In genomic region chr12:53221203-53222076, GRCh38 we compare ENCODE assay signal across 1 cellular context.
TF ChIP-seq lines count a peak whose summit lies in the region.

No MANE protein-coding gene starts in this region.

TF ChIP-seq in HepG2, 621 proteins besides CTCF, POLR2A, EP300 and RAD21 (continues in another document):
- TF ChIP-seq ADNP (CRISPR knock-in tag; IDR thresholded peaks at IDR 0.05): no peak
- TF ChIP-seq PCBP1 (IDR thresholded peaks at IDR 0.05; ENCODE audit: borderline replicate concordance, low read depth, low read length): peak; percentile 62; the same call in 1 of the 2 replicates
- TF ChIP-seq CREM (IDR thresholded peaks at IDR 0.05): peak; percentile 47; the same call in 1 of the 2 replicates
- no peak for TF ChIP-seq CREM (CRISPR knock-in tag; IDR thresholded peaks at IDR 0.05)
- TF ChIP-seq ZNF614 (CRISPR knock-in tag; IDR thresholded peaks at IDR 0.05; ENCODE audit: borderline replicate concordance): no peak
- peak; percentile 39; the same call in 1 of the 2 replicates for TF ChIP-seq ZNF776 (CRISPR knock-in tag; IDR thresholded peaks at IDR 0.05)
- TF ChIP-seq KDM5B (CRISPR knock-in tag; IDR thresholded peaks at IDR 0.05; ENCODE audit: borderline replicate concordance): peak; percentile 25; the same call in 1 of the 2 replicates
- no peak for TF ChIP-seq FOSL2 (CRISPR knock-in tag; IDR thresholded peaks at IDR 0.05)
- TF ChIP-seq ZNF34 (CRISPR knock-in tag; IDR thresholded peaks at IDR 0.05; ENCODE audit: borderline replicate concordance): no peak
- peak; percentile 59; the same call in 1 of the 2 replicates for TF ChIP-seq ZNF788 (CRISPR knock-in tag; IDR thresholded peaks at IDR 0.05; ENCODE audit: borderline replicate concordance)
- no peak for TF ChIP-seq HDAC2 (CRISPR knock-in tag; IDR thresholded peaks at IDR 0.05)
- TF ChIP-seq ZFP62 (CRISPR knock-in tag; IDR thresholded peaks at IDR 0.05): no peak
- peak; percentile 20; the same call in 1 of the 2 replicates for TF ChIP-seq MTA1 (CRISPR knock-in tag; IDR thresholded peaks at IDR 0.05; ENCODE audit: borderline replicate concordance)
- no peak for TF ChIP-seq CREBL2 (CRISPR knock-in tag; IDR thresholded peaks at IDR 0.05; ENCODE audit: borderline replicate concordance)
- TF ChIP-seq TCF12 (IDR thresholded peaks at IDR 0.05): no peak
- TF ChIP-seq TCF12 (CRISPR knock-in tag; IDR thresholded peaks at IDR 0.05): no peak
- TF ChIP-seq DPF2 (CRISPR knock-in tag; IDR thresholded peaks at IDR 0.05; ENCODE audit: borderline replicate concordance, low read depth): no peak
- TF ChIP-seq AGO2 (optimal IDR thresholded peaks at IDR 0.05; ENCODE audit: low read depth, low read length): peak; percentile 23
- TF ChIP-seq ZNF142 (CRISPR knock-in tag; IDR thresholded peaks at IDR 0.05): peak; percentile 48; the same call in 1 of the 2 replicates
- peak; percentile 95 for TF ChIP-seq HNRNPL (IDR thresholded peaks at IDR 0.05; ENCODE audit: low read depth, low read length)
- 0 out of 2 replicates have a peak, but pooled peaks have one; percentile 26 for TF ChIP-seq ZBTB10 (CRISPR knock-in tag; IDR thresholded peaks at IDR 0.05; ENCODE audit: borderline replicate concordance)
- TF ChIP-seq ZNF496 (CRISPR knock-in tag; IDR thresholded peaks at IDR 0.05; ENCODE audit: insufficient replicate concordance): no peak
- TF ChIP-seq ZNF317 (CRISPR knock-in tag; IDR thresholded peaks at IDR 0.05): peak; percentile 73; the same call in 1 of the 2 replicates
- TF ChIP-seq ZNF101 (CRISPR knock-in tag; IDR thresholded peaks at IDR 0.05; ENCODE audit: borderline replicate concordance, low read depth): no peak
- no peak for TF ChIP-seq MBNL3 (CRISPR knock-in tag; conservative IDR thresholded peaks at IDR 0.05)
- peak; percentile 51 for TF ChIP-seq GATAD2A (CRISPR knock-in tag; IDR thresholded peaks at IDR 0.05)
- TF ChIP-seq ATF2 (CRISPR knock-in tag; IDR thresholded peaks at IDR 0.05): 0 out of 2 replicates have a peak, but pooled peaks have one; percentile 18
- peak; percentile 78 for TF ChIP-seq ETV5 (CRISPR knock-in tag; IDR thresholded peaks at IDR 0.05; ENCODE audit: borderline replicate concordance)
- peak; percentile 53; the same call in 1 of the 2 replicates for TF ChIP-seq ZMYM4 (CRISPR knock-in tag; IDR thresholded peaks at IDR 0.05)
- peak; percentile 9 for TF ChIP-seq AGO1 (IDR thresholded peaks at IDR 0.05; ENCODE audit: low read depth, low read length, poor library complexity, severe bottlenecking)
- TF ChIP-seq FOXJ3 (CRISPR knock-in tag; IDR thresholded peaks at IDR 0.05; ENCODE audit: borderline replicate concordance): 0 out of 2 replicates have a peak, but pooled peaks have one; percentile 20
- no peak for TF ChIP-seq HOXA7 (CRISPR knock-in tag; IDR thresholded peaks at IDR 0.05)
- TF ChIP-seq PREB (CRISPR knock-in tag; IDR thresholded peaks at IDR 0.05): no peak
- no peak for TF ChIP-seq ZHX1 (CRISPR knock-in tag; IDR thresholded peaks at IDR 0.05; ENCODE audit: low read depth)
- no peak for TF ChIP-seq JUN (CRISPR knock-in tag; IDR thresholded peaks at IDR 0.05)
- TF ChIP-seq SAFB2 (CRISPR knock-in tag; IDR thresholded peaks at IDR 0.05; ENCODE audit: borderline replicate concordance, low read depth): peak; percentile 87
- 0 out of 2 replicates have a peak, but pooled peaks have one; percentile 35 for TF ChIP-seq ZNF609 (CRISPR knock-in tag; IDR thresholded peaks at IDR 0.05; ENCODE audit: borderline replicate concordance)
- TF ChIP-seq ZBTB49 (CRISPR knock-in tag; IDR thresholded peaks at IDR 0.05; ENCODE audit: borderline replicate concordance): no peak
- TF ChIP-seq KAT2B (IDR thresholded peaks at IDR 0.05; ENCODE audit: borderline replicate concordance, low read depth, low read length): no peak
